8 cellular contexts compared by ENCODE assay signal in genomic region chr4:121370729-121371325, GRCh38. TPM values are rescaled to one million over a fixed set of nuclear protein-coding genes. Genes with fewer than 3 reads are reported as not detected.
DNase-seq lines count a peak whose midpoint lies in the region; ATAC-seq, FAIRE-seq and TF ChIP-seq lines count a peak whose summit lies in the region.

No MANE protein-coding gene starts in this region.

- H3K4me3 ChIP-seq in MG63 (no peak overlapping the region), foreskin fibroblast (ENCODE audit: low read depth in 1 of 2, low read length in 2 of 2) (no peak overlapping the region)

- H3K4me3 Mint-ChIP-seq in activated T-helper 1 cell treated with anti-CD3 and anti-CD28 coated beads, Interleukin-12 subunit alpha, Interleukin-12 subunit beta, Interleukin-2, Interleukin-4 antibody, amounts not matched to agents 30 ng/mL and 10 ng/mL and 1 ng/mL, durations not matched to agents 14 hours and 24 hours and 36 hours = no peak overlapping the region

- peak; percentile 58 for TF ChIP-seq CTCF in foreskin fibroblast (IDR thresholded peaks at IDR 0.05; ENCODE audit: low read depth, low read length)

- no peak overlapping the region for H3K27ac Mint-ChIP-seq in activated T-helper 1 cell treated with anti-CD3 and anti-CD28 coated beads, Interleukin-12 subunit alpha, Interleukin-12 subunit beta, Interleukin-2, Interleukin-4 antibody, amounts not matched to agents 30 ng/mL and 10 ng/mL and 1 ng/mL, durations not matched to agents 14 hours and 24 hours and 36 hours

- no peaks in the 10 kb centered on the region for H3K36me3 ChIP-seq in MG63

- DNase-seq in AML-193 (lab: John Stamatoyannopoulos, UW) = peak; percentile 19 to 47
- no peak for DNase-seq in GM18507 (ENCODE audit: extremely low spot score, insufficient read length, low read depth)
- DNase-seq in MG63 = peak; percentile 9
- peak; percentile 23 for DNase-seq in activated CD4-positive, alpha-beta T cell treated with anti-CD3 and anti-CD28 coated beads, Interleukin-2, amount 50 U/mL, for 1 hour
- DNase-seq in foreskin fibroblast = peak; percentile 19 to 71
- peak; percentile 35 for DNase-seq in renal cortical epithelial cell (ENCODE audit: low read depth)
- no peak for DNase-seq in activated T-helper 1 cell treated with anti-CD3 and anti-CD28 coated beads, Interleukin-12 subunit alpha, Interleukin-12 subunit beta, Interleukin-2, Interleukin-4 antibody, amounts not matched to agents 30 ng/mL and 10 ng/mL and 1 ng/mL, durations not matched to agents 14 hours and 24 hours and 36 hours (ENCODE audit: low spot score)

- no peaks in the 10 kb centered on the region for H3K4me1 Mint-ChIP-seq in activated T-helper 1 cell treated with anti-CD3 and anti-CD28 coated beads, Interleukin-12 subunit alpha, Interleukin-12 subunit beta, Interleukin-2, Interleukin-4 antibody, amounts not matched to agents 30 ng/mL and 10 ng/mL and 1 ng/mL, durations not matched to agents 14 hours and 24 hours and 36 hours (ENCODE audit: low read depth)

- peaks cover 10% of the 10 kb centered on the region for H3K27me3 Mint-ChIP-seq in activated T-helper 1 cell treated with anti-CD3 and anti-CD28 coated beads, Interleukin-12 subunit alpha, Interleukin-12 subunit beta, Interleukin-2, Interleukin-4 antibody, amounts not matched to agents 30 ng/mL and 10 ng/mL and 1 ng/mL, durations not matched to agents 14 hours and 24 hours and 36 hours (ENCODE audit: insufficient read depth)

- FAIRE-seq in GM18507 (lab: Jason Lieb, UNC) = peak; percentile 76

- H3K27me3 ChIP-seq in MG63 = no peaks in the 10 kb centered on the region

- intact Hi-C loops in activated T-helper 1 cell treated with anti-CD3 and anti-CD28 coated beads, Interleukin-12 subunit alpha, Interleukin-12 subunit beta, Interleukin-2, Interleukin-4 antibody, amounts not matched to agents 30 ng/mL and 10 ng/mL and 1 ng/mL, durations not matched to agents 14 hours and 24 hours and 36 hours (cut with micrococcal nuclease) = loop anchor here (1.0 to 5.0 kb wide), 3 partner anchors 179 to 365 kb away; no protein-coding TSS in a partner anchor

- no peaks in the 10 kb centered on the region for H3K9me3 ChIP-seq in MG63

- H3K9me3 Mint-ChIP-seq in activated T-helper 1 cell treated with anti-CD3 and anti-CD28 coated beads, Interleukin-12 subunit alpha, Interleukin-12 subunit beta, Interleukin-2, Interleukin-4 antibody, amounts not matched to agents 30 ng/mL and 10 ng/mL and 1 ng/mL, durations not matched to agents 14 hours and 24 hours and 36 hours = no peaks in the 10 kb centered on the region

- H3K36me3 Mint-ChIP-seq in activated T-helper 1 cell treated with anti-CD3 and anti-CD28 coated beads, Interleukin-12 subunit alpha, Interleukin-12 subunit beta, Interleukin-2, Interleukin-4 antibody, amounts not matched to agents 30 ng/mL and 10 ng/mL and 1 ng/mL, durations not matched to agents 14 hours and 24 hours and 36 hours (ENCODE audit: low read depth) = no peaks in the 10 kb centered on the region

- ATAC-seq in HG02610 (IDR thresholded peaks at IDR 0.05; ENCODE audit: unreplicated experiment) = no peak

RNA-seq across cellular contexts. Expression of gene QRFPR, which starts 10.0 kb away (rescaled TPM):
- 0.07 TPM in 1 of 2 replicates, not detected in the other for total RNA-seq in MG63 (2014; rRNA removed; shearing (Covaris generic); ENCODE audit: low replicate concordance)
- total RNA-seq in renal cortical epithelial cell = 0.15 and 1.0 TPM in 2 replicates
- total RNA-seq in activated T-helper 1 cell treated with anti-CD3 and anti-CD28 coated beads, Interleukin-12 subunit alpha, Interleukin-12 subunit beta, Interleukin-2, Interleukin-4 antibody, amounts not matched to agents 30 ng/mL and 10 ng/mL and 1 ng/mL, durations not matched to agents 14 hours and 24 hours and 36 hours = not detected in 2 replicates

Comparison
In these comparisons a context has a peak if more than half of its experiments do, and no peak if none do; other contexts are left out.
1. DNase-seq: peak in AML-193 (2 of 2), MG63 (single experiment), activated CD4-positive, alpha-beta T cell treated with anti-CD3 and anti-CD28 coated beads, Interleukin-2, amount 50 U/mL, for 1 hour (single experiment), foreskin fibroblast (2 of 2) and renal cortical epithelial cell (single experiment); none in GM18507 (single experiment) and activated T-helper 1 cell treated with anti-CD3 and anti-CD28 coated beads, Interleukin-12 subunit alpha, Interleukin-12 subunit beta, Interleukin-2, Interleukin-4 antibody, amounts not matched to agents 30 ng/mL and 10 ng/mL and 1 ng/mL, durations not matched to agents 14 hours and 24 hours and 36 hours (single experiment).